1 cellular context compared by ENCODE assay signal in the genomic region with DNA sequence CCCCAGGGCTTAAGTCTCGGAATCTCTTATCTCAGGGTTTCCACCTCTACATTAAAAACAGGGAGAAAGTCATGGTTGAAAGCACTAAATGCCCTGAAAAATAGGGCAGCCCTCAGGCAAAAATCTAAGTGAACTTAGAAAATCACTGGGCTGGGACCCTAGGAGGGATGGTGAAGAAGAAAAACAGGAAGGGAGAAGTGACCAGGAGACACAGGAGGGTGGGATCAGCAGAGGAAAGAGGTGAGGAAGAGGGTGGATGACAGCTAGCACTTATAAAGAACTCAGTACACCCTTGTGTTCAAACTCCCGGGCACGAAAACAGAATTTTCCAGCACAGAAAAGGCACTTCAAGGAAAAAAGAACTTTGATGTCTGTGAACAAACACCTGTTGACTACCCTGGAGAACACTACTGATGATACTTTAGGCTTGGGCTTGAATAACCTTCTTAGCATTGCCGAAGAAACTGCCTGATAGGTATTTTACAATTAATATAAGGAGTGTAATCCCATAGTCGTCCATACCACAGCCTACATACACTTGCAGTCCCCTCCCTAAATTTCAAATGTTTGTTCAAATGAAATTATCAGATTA.
TF ChIP-seq lines count a peak whose summit lies in the region.

No MANE protein-coding gene starts in this region.

TF ChIP-seq in H1, 55 proteins besides CTCF, POLR2A, EP300 and RAD21:
- no peak for TF ChIP-seq NRF1 (IDR thresholded peaks at IDR 0.05; ENCODE audit: low read depth, low read length)
- no peak for TF ChIP-seq CBX8 (IDR thresholded peaks at IDR 0.05; ENCODE audit: borderline replicate concordance, low read depth, low read length)
